8 cellular contexts compared by ENCODE assay signal in the genomic region with DNA sequence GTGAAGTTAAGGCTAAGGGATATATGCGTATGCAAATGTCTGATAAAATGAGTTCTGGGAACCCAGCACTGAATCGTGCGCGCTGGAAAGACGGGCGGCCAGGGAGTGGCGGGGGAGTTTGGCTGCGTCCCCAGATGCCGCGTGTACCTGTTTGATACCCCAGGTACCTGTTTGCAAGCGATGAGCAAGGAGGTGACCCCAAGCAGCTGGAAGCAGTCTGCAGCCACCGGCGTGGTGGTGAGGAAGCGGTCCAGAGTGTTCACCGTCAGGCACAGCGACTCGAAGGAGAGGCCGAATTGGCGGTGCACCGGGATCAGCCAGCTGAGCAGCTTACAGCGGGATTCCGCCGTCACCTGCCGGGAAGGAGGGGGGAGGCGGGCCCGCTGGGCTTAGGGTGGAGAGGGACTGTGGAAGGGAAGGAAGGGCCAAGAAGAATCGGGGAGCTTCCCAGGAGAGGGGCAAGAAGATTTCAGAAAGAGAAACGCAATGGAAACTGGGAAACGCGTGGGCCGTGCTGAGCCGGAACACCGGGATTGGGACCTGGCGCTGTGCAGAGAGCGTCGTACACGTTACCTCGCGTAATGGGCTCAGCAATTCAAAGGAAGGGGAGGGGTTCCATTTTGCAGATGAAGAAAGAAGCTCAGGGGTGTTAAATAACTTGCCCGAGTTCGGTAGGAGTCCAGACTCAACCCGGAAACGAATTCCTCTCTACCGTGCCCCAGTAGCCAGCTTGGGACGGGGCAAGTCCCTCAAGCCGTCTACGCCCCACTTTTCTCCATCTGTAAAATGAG. TPM values are rescaled to one million over a fixed set of nuclear protein-coding genes. Genes with fewer than 3 reads are reported as not detected.
DNase-seq lines count a peak whose midpoint lies in the region; ATAC-seq and TF ChIP-seq lines count a peak whose summit lies in the region.

No MANE protein-coding gene starts in this region.

- H3K27me3 Mint-ChIP-seq in CD4-positive, CD25-positive, alpha-beta regulatory T cell: peaks cover 91% of the 10 kb centered on the region

- H3K4me2 ChIP-seq in OCI-LY3 (ENCODE audit: low read length): peak overlapping the region; percentile 98

- H3K9ac ChIP-seq in OCI-LY3 (ENCODE audit: low read length): peak overlapping the region; percentile 69

- H3K4me1 Mint-ChIP-seq in CD4-positive, CD25-positive, alpha-beta regulatory T cell: peaks cover 7 to 53% (median 34%) of the 10 kb centered on the region in 4 donors

- H3K9me3 Mint-ChIP-seq in CD4-positive, CD25-positive, alpha-beta regulatory T cell: peaks cover 0 to 4% (median 0%) of the 10 kb centered on the region in 7 donors

- H3K4me1 ChIP-seq in CD4-positive, CD25-positive, alpha-beta regulatory T cell (ENCODE audit: control insufficient read depth, insufficient read depth, low read length, poor library complexity, severe bottlenecking): peaks cover 39% of the 10 kb centered on the region
- H3K4me1 ChIP-seq in OCI-LY3 (ENCODE audit: low read length) (peaks cover 15% of the 10 kb centered on the region), lower lobe of right lung (peaks cover 46% of the 10 kb centered on the region), transverse colon (peaks cover 20 to 47% (median 46%) of the 10 kb centered on the region in 4 donors)

- H3K4me3 Mint-ChIP-seq in CD4-positive, CD25-positive, alpha-beta regulatory T cell: peak overlapping the region; percentile 75 to 87 (median 82)

- H3K27me3 ChIP-seq in CD4-positive, CD25-positive, alpha-beta regulatory T cell (ENCODE audit: control insufficient read depth, insufficient read depth, low read length): peaks cover 53% of the 10 kb centered on the region
- peaks cover 34% of the 10 kb centered on the region for H3K27me3 ChIP-seq in OCI-LY3 (ENCODE audit: low read depth, low read length)
- H3K27me3 ChIP-seq in lower lobe of right lung (ENCODE audit: low read depth): peaks cover 99% of the 10 kb centered on the region
- H3K27me3 ChIP-seq in transverse colon: peaks cover 99% of the 10 kb centered on the region

- H3K79me2 ChIP-seq in OCI-LY3 (ENCODE audit: low read length): no peaks in the 10 kb centered on the region

- in situ Hi-C loops in transverse colon (cut with MboI; ENCODE audit: low pct_ligation_motif_present in 1 of 4, low pct_unique_long_range_greater_than_20kb in 1 of 4, low sequenced_read_pairs in 3 of 4): loop anchor here in 2 of 4 donors (10.0 kb wide), 1 partner anchor 58 kb away; the partner anchor contains the start of gene CDC20B (in 2 of the 2)

- WGBS in transverse colon (ENCODE audit: low coverage in 1 of 2), 2 donors: 2 to 3% methylated on average over 7 to 47 of the region's 47 CpGs

- no peak overlapping the region for H3K27ac ChIP-seq in CD4-positive, CD25-positive, alpha-beta regulatory T cell (ENCODE audit: insufficient read depth, low read length, poor library complexity, severe bottlenecking)
- no peak overlapping the region for H3K27ac ChIP-seq in OCI-LY3 (ENCODE audit: low read length)
- H3K27ac ChIP-seq in lower lobe of right lung: no peak overlapping the region
- H3K27ac ChIP-seq in transverse colon: peak overlapping the region; percentile 14 to 75 (median 26)

- no peak for TF ChIP-seq POLR2A in transverse colon (IDR thresholded peaks at IDR 0.05)

- ATAC-seq in CD4-positive, CD25-positive, alpha-beta regulatory T cell (ENCODE audit: low read depth in 2 of 2): no peak
- ATAC-seq in GM21381 (IDR thresholded peaks at IDR 0.05; ENCODE audit: unreplicated experiment) (peak; percentile 9), lower lobe of right lung (peak; percentile 2 to 4), HG02840 (IDR thresholded peaks at IDR 0.05; ENCODE audit: low FRiP score, unreplicated experiment) (no peak), GM19455 (IDR thresholded peaks at IDR 0.05; ENCODE audit: unreplicated experiment) (no peak)

- intact Hi-C loops in lower lobe of right lung (cut with DNase I): no loop called here
- intact Hi-C loops in transverse colon (cut with DNase I; ENCODE audit: low total_unique reads): no loop called here

- H3K36me3 Mint-ChIP-seq in CD4-positive, CD25-positive, alpha-beta regulatory T cell: no peaks in the 10 kb centered on the region

- H3K4me3 ChIP-seq in CD4-positive, CD25-positive, alpha-beta regulatory T cell (ENCODE audit: low read depth, low read length): peak overlapping the region; percentile 72
- peak overlapping the region; percentile 91 for H3K4me3 ChIP-seq in OCI-LY3 (ENCODE audit: low read length)
- H3K4me3 ChIP-seq in choroid plexus epithelial cell (ENCODE audit: low read depth, low read length): peak overlapping the region; percentile 52
- H3K4me3 ChIP-seq in lower lobe of right lung: peak overlapping the region; percentile 63
- peak overlapping the region; percentile 30 to 63 (median 36) for H3K4me3 ChIP-seq in transverse colon

- no peak for TF ChIP-seq EP300 in transverse colon (IDR thresholded peaks at IDR 0.05; ENCODE audit: low read depth)

- no peaks in the 10 kb centered on the region for H3K9me3 ChIP-seq in CD4-positive, CD25-positive, alpha-beta regulatory T cell (ENCODE audit: control insufficient read depth in 2 of 2, low read length in 2 of 2)
- H3K9me3 ChIP-seq in OCI-LY3 (ENCODE audit: insufficient read depth, low read length): no peaks in the 10 kb centered on the region
- no peaks in the 10 kb centered on the region for H3K9me3 ChIP-seq in lower lobe of right lung
- no peaks in the 10 kb centered on the region for H3K9me3 ChIP-seq in transverse colon

- no peak overlapping the region for H3K27ac Mint-ChIP-seq in CD4-positive, CD25-positive, alpha-beta regulatory T cell

- H4K20me1 ChIP-seq in OCI-LY3 (ENCODE audit: insufficient read depth, low read length): no peaks in the 10 kb centered on the region

- H3K36me3 ChIP-seq in CD4-positive, CD25-positive, alpha-beta regulatory T cell (ENCODE audit: control insufficient read depth, insufficient read depth, low read length): no peaks in the 10 kb centered on the region
- H3K36me3 ChIP-seq in OCI-LY3 (replicated peaks; ENCODE audit: low read depth, low read length): no peaks in the 10 kb centered on the region
- H3K36me3 ChIP-seq in lower lobe of right lung: no peaks in the 10 kb centered on the region
- H3K36me3 ChIP-seq in transverse colon: no peaks in the 10 kb centered on the region

- peak in 1 of 3 donors; percentile 9 for DNase-seq in CD4-positive, CD25-positive, alpha-beta regulatory T cell
- DNase-seq in choroid plexus epithelial cell (ENCODE audit: low read depth): no peak
- DNase-seq in lower lobe of right lung: peak; percentile 40
- peak; percentile 49 for DNase-seq in transverse colon

- TF ChIP-seq CTCF in OCI-LY3 (IDR thresholded peaks at IDR 0.05; ENCODE audit: low read depth, low read length) (no peak), choroid plexus epithelial cell (conservative IDR thresholded peaks at IDR 0.05; ENCODE audit: low read depth, low read length) (no peak), lower lobe of right lung (IDR thresholded peaks at IDR 0.05) (no peak), transverse colon (IDR thresholded peaks at IDR 0.05) (no peak)

- peak overlapping the region; percentile 98 for H2AFZ ChIP-seq in OCI-LY3 (ENCODE audit: low read depth, low read length)

RNA-seq across cellular contexts. Expression of gene CCNO, which starts 1.0 kb away (rescaled TPM):
- not detected for total RNA-seq in CD4-positive, CD25-positive, alpha-beta regulatory T cell
- not detected for polyA plus RNA-seq in CD4-positive, CD25-positive, alpha-beta regulatory T cell
- total RNA-seq in lower lobe of right lung: 2.2 TPM
- 1 to 10 TPM in 3 of 4 donors, under 1 TPM in 1; 0.80 to 6.0 (median 2.8) TPM for total RNA-seq in transverse colon

RNA-seq across cellular contexts. Expression of gene MCIDAS, which starts 5.3 kb away (rescaled TPM):
- total RNA-seq in CD4-positive, CD25-positive, alpha-beta regulatory T cell: not detected
- not detected for polyA plus RNA-seq in CD4-positive, CD25-positive, alpha-beta regulatory T cell
- total RNA-seq in lower lobe of right lung: 0.56 TPM
- under 1 TPM in 1 of 4 donors, not detected in 3; 0.95 TPM for total RNA-seq in transverse colon

RNA-seq across cellular contexts. Expression of gene CDC20B, which starts 59.4 kb away (rescaled TPM):
- total RNA-seq in CD4-positive, CD25-positive, alpha-beta regulatory T cell: not detected
- not detected for polyA plus RNA-seq in CD4-positive, CD25-positive, alpha-beta regulatory T cell
- total RNA-seq in lower lobe of right lung: 0.24 TPM
- not detected for total RNA-seq in transverse colon

Comparison
In these comparisons a context has a peak if more than half of its experiments do, and no peak if none do; other contexts are left out.
1. ATAC-seq: peak in GM21381 (single experiment) and lower lobe of right lung (2 of 2); none in CD4-positive, CD25-positive, alpha-beta regulatory T cell (0 of 2), HG02840 (single experiment) and GM19455 (single experiment).
2. H3K27ac ChIP-seq: peak in transverse colon (4 of 4); none in CD4-positive, CD25-positive, alpha-beta regulatory T cell (single experiment), OCI-LY3 (single experiment) and lower lobe of right lung (single experiment).
3. H3K4me3 ChIP-seq: peak in every context shown above with its lines; median percentile 91 in OCI-LY3; 72 in CD4-positive, CD25-positive, alpha-beta regulatory T cell; 63 in lower lobe of right lung; 52 in choroid plexus epithelial cell; 36 in transverse colon.